1 cellular context compared by ENCODE assay signal in genomic region chr4:141041021-141041476, GRCh38.
A peak's percentile ranks its signal among the peaks of the same experiment; 100 is the strongest.
TF ChIP-seq lines count a peak whose summit lies in the region.

No MANE protein-coding gene starts in this region.

TF ChIP-seq in HEK293, 187 proteins besides CTCF, POLR2A, EP300 and RAD21 (continued from another document and continues in another):
- TF ChIP-seq ZNF626 (tag by site-specific recombination; IDR thresholded peaks at IDR 0.05) (no peak), ZNF692 (tag by site-specific recombination; IDR thresholded peaks at IDR 0.05) (no peak), PRDM4 (tag by site-specific recombination; IDR thresholded peaks at IDR 0.05) (peak; percentile 87), ZNF146 (tag by site-specific recombination; IDR thresholded peaks at IDR 0.05) (peak; percentile 54), ZNF239 (tag by site-specific recombination; IDR thresholded peaks at IDR 0.05) (no peak), ZNF514 (tag by site-specific recombination; IDR thresholded peaks at IDR 0.05) (no peak), KLF10 (tag by site-specific recombination; IDR thresholded peaks at IDR 0.05) (peak; percentile 45; the same call in 1 of the 2 replicates), ZNF843 (tag by site-specific recombination; IDR thresholded peaks at IDR 0.05) (peak; percentile 97), GLI2 (tag by site-specific recombination; IDR thresholded peaks at IDR 0.05; ENCODE audit: borderline replicate concordance, low read depth) (peak; percentile 94), ZNF335 (tag by site-specific recombination; conservative IDR thresholded peaks at IDR 0.05) (0 out of 2 replicates have a peak, but pooled peaks have one; percentile 14), ZFP69B (tag by site-specific recombination; IDR thresholded peaks at IDR 0.05) (peak; percentile 68; the same call in 1 of the 2 replicates), ZNF394 (tag by site-specific recombination; IDR thresholded peaks at IDR 0.05; ENCODE audit: borderline replicate concordance) (no peak), PBX3 (CRISPR knock-in tag; IDR thresholded peaks at IDR 0.05) (no peak), ZNF48 (tag by site-specific recombination; IDR thresholded peaks at IDR 0.05) (no peak), BCL11A (tag by site-specific recombination; IDR thresholded peaks at IDR 0.05; ENCODE audit: low read depth) (peak; percentile 86), ZIC2 (tag by site-specific recombination; IDR thresholded peaks at IDR 0.05) (peak; percentile 92), ZNF354C (tag by site-specific recombination; IDR thresholded peaks at IDR 0.05; ENCODE audit: borderline replicate concordance, low read depth) (no peak), ZNF174 (tag by site-specific recombination; IDR thresholded peaks at IDR 0.05) (no peak), ZNF701 (tag by site-specific recombination; IDR thresholded peaks at IDR 0.05) (no peak), ZNF398 (tag by site-specific recombination; IDR thresholded peaks at IDR 0.05) (peak; percentile 40; the same call in 1 of the 2 replicates), KLF1 (tag by site-specific recombination; IDR thresholded peaks at IDR 0.05) (0 out of 2 replicates have a peak, but pooled peaks have one; percentile 11), FEZF1 (tag by site-specific recombination; IDR thresholded peaks at IDR 0.05) (peak; percentile 96), ZNF366 (tag by site-specific recombination; conservative IDR thresholded peaks at IDR 0.05) (peak; percentile 55), PRDM2 (tag by site-specific recombination; IDR thresholded peaks at IDR 0.05; ENCODE audit: borderline replicate concordance) (no peak), ZNF26 (tag by site-specific recombination; IDR thresholded peaks at IDR 0.05) (no peak), ATF2 (tag by site-specific recombination; IDR thresholded peaks at IDR 0.05; ENCODE audit: low read depth) (peak; percentile 49; the same call in 1 of the 2 replicates), ZNF645 (tag by site-specific recombination; IDR thresholded peaks at IDR 0.05) (0 out of 2 replicates have a peak, but pooled peaks have one; percentile 28), PRDM6 (tag by site-specific recombination; IDR thresholded peaks at IDR 0.05) (peak; percentile 94), ZNF223 (tag by site-specific recombination; IDR thresholded peaks at IDR 0.05) (no peak), ZNF473 (tag by site-specific recombination; IDR thresholded peaks at IDR 0.05) (no peak), ZNF830 (tag by site-specific recombination; IDR thresholded peaks at IDR 0.05; ENCODE audit: low read depth) (no peak), ZNF449 (tag by site-specific recombination; IDR thresholded peaks at IDR 0.05) (peak; percentile 41; the same call in 1 of the 2 replicates), ZBTB8A (tag by site-specific recombination; IDR thresholded peaks at IDR 0.05) (peak; percentile 23; the same call in 1 of the 2 replicates), ZNF248 (tag by site-specific recombination; IDR thresholded peaks at IDR 0.05) (no peak), ZNF362 (tag by site-specific recombination; IDR thresholded peaks at IDR 0.05) (peak; percentile 91)
